27 cellular contexts compared by ENCODE assay signal in the genomic region with DNA sequence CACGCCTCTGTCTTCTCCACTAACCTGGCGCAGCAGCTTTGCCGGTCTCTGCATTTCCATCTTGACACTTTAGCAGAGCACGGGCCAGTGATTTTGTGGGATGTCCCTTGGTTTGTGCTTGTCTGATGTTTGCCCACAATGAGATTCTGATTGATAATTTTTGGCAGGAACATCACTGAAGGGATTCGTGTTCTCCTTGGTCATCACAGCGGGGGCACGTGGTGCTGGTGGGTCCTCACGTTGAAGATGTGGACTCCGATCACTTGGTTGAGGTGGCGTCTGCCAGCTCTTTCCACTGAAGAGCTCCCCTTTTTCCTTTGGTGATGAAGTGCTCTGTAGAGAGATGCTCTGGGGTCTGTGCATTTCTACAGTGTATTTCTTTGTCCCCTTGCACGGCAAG.
"Had no signal": no experiment of that assay in that cellular context is flagged by ENCODE, and none has a peak within 500 bp of the region (broad histone marks: within the 10 kb centered on the region; RNA-seq: fewer than 3 reads in every experiment).

No MANE protein-coding gene starts in this region.

- H3K27me3 Mint-ChIP-seq: activated CD8-positive, alpha-beta T cell treated with anti-CD3 and anti-CD28 coated beads for 36 hours; activated naive CD8-positive, alpha-beta T cell treated with anti-CD3 and anti-CD28 coated beads for 36 hours; T-cell had no signal

- DNase-seq: activated CD4-positive, alpha-beta T cell treated with anti-CD3 and anti-CD28 coated beads, Interleukin-2, amount 50 U/mL, for 1 hour; activated CD4-positive, CD25-positive, alpha-beta regulatory T cell; activated CD8-positive, alpha-beta memory T cell treated with anti-CD3 and anti-CD28 coated beads, Interleukin-2, amount 50 U/mL, for 4 hours; activated CD8-positive, alpha-beta T cell treated with anti-CD3 and anti-CD28 coated beads for 36 hours; activated effector memory CD4-positive, alpha-beta T cell treated with anti-CD3 and anti-CD28 coated beads, Interleukin-2, amount 50 U/mL, for 16 hours; activated naive CD4-positive, alpha-beta T cell treated with anti-CD3 and anti-CD28 coated beads for 36 hours; activated naive CD8-positive, alpha-beta T cell treated with anti-CD3 and anti-CD28 coated beads for 36 hours; brain microvascular endothelial cell; NCI-H1092; NCI-H1417; NCI-H2029 treated with DMSO at 0.1 percent for 48 hours; NCI-H345; NCI-H510A; NCI-H69; NK-92 treated with Interleukin-12 subunit alpha and Interleukin-12 subunit beta, amount 100 ng/mL, for 24 hours; OCI-M1; RPMI8226; T-cell; T-helper 2 cell; T1000 had no signal

- H3K27me3 ChIP-seq: brain microvascular endothelial cell, cardiac muscle cell had no signal

- H3K27ac ChIP-seq: brain microvascular endothelial cell, cardiac muscle cell, KMS-11, SK-N-MC had no signal

- ATAC-seq: activated CD8-positive, alpha-beta T cell treated with anti-CD3 and anti-CD28 coated beads for 36 hours; Panc1; Right ventricle myocardium inferior; T-cell had no signal

- FAIRE-seq: TTC549 had no signal

- H3K27ac Mint-ChIP-seq: activated CD8-positive, alpha-beta T cell treated with anti-CD3 and anti-CD28 coated beads for 36 hours; activated naive CD4-positive, alpha-beta T cell treated with anti-CD3 and anti-CD28 coated beads for 36 hours; activated naive CD8-positive, alpha-beta T cell treated with anti-CD3 and anti-CD28 coated beads for 36 hours; activated T-helper 1 cell treated with anti-CD3 and anti-CD28 coated beads, Interleukin-12 subunit alpha, Interleukin-12 subunit beta, Interleukin-2, Interleukin-4 antibody, amounts not matched to agents 30 ng/mL and 10 ng/mL and 1 ng/mL, durations not matched to agents 14 hours and 24 hours and 36 hours had no signal

- H3K4me3 ChIP-seq: cardiac muscle cell, SK-N-MC had no signal

- H3K4me3 Mint-ChIP-seq: activated CD8-positive, alpha-beta T cell treated with anti-CD3 and anti-CD28 coated beads for 36 hours; activated naive CD4-positive, alpha-beta T cell treated with anti-CD3 and anti-CD28 coated beads for 36 hours; activated naive CD8-positive, alpha-beta T cell treated with anti-CD3 and anti-CD28 coated beads for 36 hours; activated T-helper 1 cell treated with anti-CD3 and anti-CD28 coated beads, Interleukin-12 subunit alpha, Interleukin-12 subunit beta, Interleukin-2, Interleukin-4 antibody, amounts not matched to agents 30 ng/mL and 10 ng/mL and 1 ng/mL, durations not matched to agents 14 hours and 24 hours and 36 hours; T-cell had no signal

- H3K9me3 Mint-ChIP-seq: activated CD8-positive, alpha-beta T cell treated with anti-CD3 and anti-CD28 coated beads for 36 hours; activated naive CD4-positive, alpha-beta T cell treated with anti-CD3 and anti-CD28 coated beads for 36 hours; activated naive CD8-positive, alpha-beta T cell treated with anti-CD3 and anti-CD28 coated beads for 36 hours; activated T-helper 1 cell treated with anti-CD3 and anti-CD28 coated beads, Interleukin-12 subunit alpha, Interleukin-12 subunit beta, Interleukin-2, Interleukin-4 antibody, amounts not matched to agents 30 ng/mL and 10 ng/mL and 1 ng/mL, durations not matched to agents 14 hours and 24 hours and 36 hours; T-cell had no signal
